In the genomic region with DNA sequence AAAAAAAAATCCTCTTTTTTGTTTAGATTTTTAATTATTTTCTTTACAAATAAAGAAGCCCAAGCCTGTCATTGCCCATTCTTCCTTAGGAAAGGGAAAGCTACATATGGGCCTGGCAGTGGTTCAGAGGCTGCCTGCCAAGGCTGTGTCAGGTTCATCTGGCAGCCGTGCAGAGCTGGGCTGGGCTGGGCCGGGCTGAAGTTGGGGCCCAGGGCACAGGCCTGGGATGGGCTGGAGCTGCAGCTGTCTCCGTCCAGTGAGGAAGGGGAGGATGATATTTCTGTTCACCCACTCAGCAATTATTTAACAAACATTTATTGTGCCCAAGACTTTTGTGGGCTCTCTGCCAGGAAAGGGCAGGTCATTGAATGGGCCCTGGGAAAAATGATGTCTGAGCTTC, we compare ENCODE assay signal across 12 cellular contexts. TPM values are rescaled to one million over a fixed set of nuclear protein-coding genes. Genes with fewer than 3 reads are reported as not detected.
DNase-seq lines count a peak whose midpoint lies in the region; ATAC-seq, FAIRE-seq and TF ChIP-seq lines count a peak whose summit lies in the region.
"Had no signal": no experiment of that assay in that cellular context is flagged by ENCODE, and none has a peak within 500 bp of the region (broad histone marks: within the 10 kb centered on the region; RNA-seq: fewer than 3 reads in every experiment).

No MANE protein-coding gene starts in this region.

- FAIRE-seq in HepG2 (lab: Jason Lieb, UNC): no peak
- FAIRE-seq: TTC549 had no signal

- BruUV-seq in HepG2 (replicated peaks; lab: Mats Ljungman, UMichigan): no TSS peak

- H3K79me2 ChIP-seq in HepG2 (ENCODE audit: insufficient read depth, low read length): no peaks in the 10 kb centered on the region

- H3K27me3 ChIP-seq in right lobe of liver (no peaks in the 10 kb centered on the region), HepG2 (ENCODE audit: control insufficient read depth in 1 of 2, insufficient read depth in 2 of 2, low read length in 2 of 2) (peaks cover 1 to 7% of the 10 kb centered on the region in 2 experiments; a peak in 2 of 5 replicates), dorsolateral prefrontal cortex (no peaks in the 10 kb centered on the region)
- H3K27me3 ChIP-seq: tibial nerve had no signal

- DNase-seq in right lobe of liver (peak; percentile 67 to 71 (median 68)), HepG2 (ENCODE audit: low spot score) (no peak), dorsolateral prefrontal cortex (peak; percentile 57 to 85 (median 72)), lung microvascular endothelial cell (ENCODE audit: low read depth in 2 of 2) (peak; percentile 40 to 82)
- no peak for DNase-seq in stimulated activated CD4-positive, alpha-beta T cell treated with anti-CD3 and anti-CD28 coated beads, Interleukin-2, amount 100 ng/mL, for 48 hours
- no peak for DNase-seq in stimulated activated CD8-positive, alpha-beta memory T cell treated with anti-CD3 and anti-CD28 coated beads, Interleukin-4, amount 100 ng/mL, for 48 hours
- DNase-seq: ACHN; effector CD8-positive, alpha-beta T cell had no signal

- ATAC-seq in right lobe of liver (peak; percentile 83 to 94 (median 90)), HepG2 (no peak), GM19467 (IDR thresholded peaks at IDR 0.05; ENCODE audit: unreplicated experiment) (no peak), HG02759 (IDR thresholded peaks at IDR 0.05; ENCODE audit: unreplicated experiment) (no peak)

- TF ChIP-seq CTCF in right lobe of liver (IDR thresholded peaks at IDR 0.05): no peak
- TF ChIP-seq CTCF in HepG2 (CRISPR knock-in tag; IDR thresholded peaks at IDR 0.05): no peak
- peak in 1 of 56 donors; percentile 15 for TF ChIP-seq CTCF in dorsolateral prefrontal cortex (IDR thresholded peaks at IDR 0.05 in 54 of 56, conservative IDR thresholded peaks at IDR 0.05 in 2 of 56; ENCODE audit: low read depth in 1 of 56, partially characterized antibody in 56 of 56)

- TF ChIP-seq RAD21 in HepG2 (CRISPR knock-in tag; IDR thresholded peaks at IDR 0.05): no peak

- no peaks in the 10 kb centered on the region for H4K20me1 ChIP-seq in HepG2 (ENCODE audit: insufficient read depth, low read length)

- H3K36me3 ChIP-seq in right lobe of liver (no peaks in the 10 kb centered on the region), HepG2 (replicated peaks in 1 of 2; ENCODE audit: control insufficient read depth in 1 of 2, insufficient read depth in 2 of 2, low read length in 2 of 2) (no peaks in the 10 kb centered on the region)
- H3K36me3 ChIP-seq: tibial nerve had no signal

- WGBS in right lobe of liver (ENCODE audit: insufficient coverage, low coverage, low lambda C conversion rate, missing lambda C conversion rate): 0% methylated on average over 3 of the region's 3 CpGs
- 3% methylated on average over 3 of the region's 3 CpGs for WGBS in HepG2 (ENCODE audit: low lambda C conversion rate)

- H3K4me3 ChIP-seq in right lobe of liver (no peak overlapping the region), HepG2 (replicated peaks in 1 of 3; ENCODE audit: insufficient read depth in 1 of 3, low read depth in 2 of 3, low read length in 3 of 3) (no peak overlapping the region), dorsolateral prefrontal cortex (peak overlapping the region in 10 of 59 donors; percentile 1 to 79 (median 8))
- H3K4me3 ChIP-seq: tibial nerve had no signal

- H3K4me1 ChIP-seq in right lobe of liver (no peaks in the 10 kb centered on the region), HepG2 (ENCODE audit: insufficient read depth, low read length) (no peaks in the 10 kb centered on the region)

- TF ChIP-seq POLR2A in right lobe of liver (IDR thresholded peaks at IDR 0.05) (no peak), HepG2 (IDR thresholded peaks at IDR 0.05; ENCODE audit: insufficient read depth in 1 of 2, low read depth in 2 of 2, low read length in 2 of 2) (no peak)

- intact Hi-C loops in right lobe of liver (cut with DNase I): no loop called here
- intact Hi-C loops in HepG2 (cut with micrococcal nuclease; ENCODE audit: unreplicated experiment): no loop called here
- intact Hi-C loops in dorsolateral prefrontal cortex (cut with DNase I): no loop called here

- H2AFZ ChIP-seq in HepG2 (ENCODE audit: low read length): no peak overlapping the region

- no peak overlapping the region for H3K9ac ChIP-seq in HepG2 (ENCODE audit: insufficient read depth, low read depth, low read length)

- H3K9me3 ChIP-seq in right lobe of liver (no peaks in the 10 kb centered on the region), HepG2 (ENCODE audit: low read length) (no peaks in the 10 kb centered on the region)
- H3K9me3 ChIP-seq: tibial nerve had no signal

- H3K4me2 ChIP-seq in HepG2 (ENCODE audit: low read depth, low read length): no peak overlapping the region

- H3K27ac ChIP-seq in right lobe of liver (no peak overlapping the region), HepG2 (ENCODE audit: extremely low read length, insufficient read depth, low read length) (no peak overlapping the region), dorsolateral prefrontal cortex (peak overlapping the region in 53 of 59 donors; percentile 1 to 99 (median 72))
- H3K27ac ChIP-seq: tibial nerve had no signal

- CTCF ChIA-PET in HepG2 (lab: Yijun Ruan, JAX; ENCODE audit: low intra/inter-chr PET ratio, low total read pairs): no interaction called here

- in situ Hi-C loops in HepG2 (cut with HindIII; ENCODE audit: extremely low pct_ligation_motif_present, low pct_unique_long_range_greater_than_20kb): loop anchor here (10.0 kb wide), 1 partner anchor 174 kb away; no protein-coding TSS in a partner anchor

- no peak for TF ChIP-seq EP300 in HepG2 (IDR thresholded peaks at IDR 0.05; ENCODE audit: low read depth in 2 of 2, low read length in 2 of 2)
- TF ChIP-seq EP300 in HepG2 (CRISPR knock-in tag; IDR thresholded peaks at IDR 0.05; ENCODE audit: borderline replicate concordance): no peak

- POLR2A ChIA-PET in HepG2 (lab: Yijun Ruan, JAX): no interaction called here

TF ChIP-seq in HepG2, 621 proteins besides CTCF, POLR2A, EP300 and RAD21 (continues in another document):
- no peak for TF ChIP-seq ZNF674 (CRISPR knock-in tag; IDR thresholded peaks at IDR 0.05; ENCODE audit: low read depth)

RNA-seq across cellular contexts. Expression of gene PRR5L, which starts 4.6 kb away (rescaled TPM):
- total RNA-seq in right lobe of liver: 1 to 10 TPM; 2.2 to 4.5 (median 2.3) TPM
- not detected in 2 replicates for total RNA-seq in HepG2 (2016; rRNA removed; fragmentation: Illumina TruSeq; extraction: Trizol)
- not detected in 2 replicates for total RNA-seq in HepG2 (2016; cell fraction: cytosol; rRNA removed; fragmentation: Illumina TruSeq; extraction: Trizol; ENCODE audit: low read depth)
- not detected in 2 replicates for total RNA-seq in HepG2 (2016; cell fraction: insoluble cytoplasmic fraction; rRNA removed; fragmentation: Illumina TruSeq; extraction: Trizol)
- not detected in 2 replicates for total RNA-seq in HepG2 (2016; cell fraction: membrane; rRNA removed; fragmentation: Illumina TruSeq; extraction: Trizol)
- total RNA-seq in HepG2 (2016; cell fraction: nucleus; rRNA removed; fragmentation: Illumina TruSeq; extraction: Trizol): not detected in 2 replicates
- polyA plus RNA-seq in HepG2 (2011; rRNA removed): 0.16 TPM in 1 of 2 replicates, not detected in the other
- 0.05 and 0.07 TPM in 2 replicates for polyA plus RNA-seq in HepG2 (2011; cell fraction: cytosol; rRNA removed)
- polyA plus RNA-seq in HepG2 (2011; cell fraction: nucleus; rRNA removed): 0.54 and 0.64 TPM in 2 replicates
- not detected in 2 replicates for polyA plus RNA-seq in HepG2 (2012)
- polyA plus RNA-seq in HepG2 (2016; cell fraction: cytosol; fragmentation: Illumina TruSeq; extraction: Trizol; ENCODE audit: low read depth): not detected in 2 replicates
- polyA plus RNA-seq in HepG2 (2016; cell fraction: insoluble cytoplasmic fraction; fragmentation: Illumina TruSeq; extraction: Trizol; ENCODE audit: low read depth): not detected in 2 replicates
- polyA plus RNA-seq in HepG2 (2016; cell fraction: membrane; fragmentation: Illumina TruSeq; extraction: Trizol; ENCODE audit: low read depth): not detected in 2 replicates
- polyA plus RNA-seq in HepG2 (2016; cell fraction: nucleus; fragmentation: Illumina TruSeq; extraction: Trizol; ENCODE audit: insufficient read depth, low read depth): not detected in 2 replicates
- 0.40 and 6.6 TPM in 2 replicates for polyA minus RNA-seq in HepG2 (2011; rRNA and poly(A)+ RNA removed; ENCODE audit: low replicate concordance)
- polyA minus RNA-seq in HepG2 (2011; cell fraction: cytosol; rRNA and poly(A)+ RNA removed): not detected in 2 replicates
- polyA minus RNA-seq in HepG2 (2011; cell fraction: nucleus; rRNA and poly(A)+ RNA removed): not detected in 2 replicates
- total RNA-seq in dorsolateral prefrontal cortex: 10 to 100 TPM in 104 of 120 experiments, 1 to 10 TPM in 16; 4.3 to 59.2 (median 18.4) TPM
- total RNA-seq in lung microvascular endothelial cell: 3.0 and 6.5 TPM in 2 replicates

RNA-seq across cellular contexts. Expression of gene COMMD9, which starts 11.4 kb away (rescaled TPM):
- total RNA-seq in right lobe of liver (10 to 100 TPM; 30.6 to 41.4 (median 34.6) TPM), HepG2 (2016; rRNA removed; fragmentation: Illumina TruSeq; extraction: Trizol) (76.7 and 103 TPM in 2 replicates), dorsolateral prefrontal cortex (100 to 1,000 TPM in 5 of 120 experiments, 10 to 100 TPM in 115; 43.1 to 107 (median 76.9) TPM), lung microvascular endothelial cell (12.5 and 17.0 TPM in 2 replicates)
- total RNA-seq in HepG2 (2016; cell fraction: cytosol; rRNA removed; fragmentation: Illumina TruSeq; extraction: Trizol; ENCODE audit: low read depth): 20.2 and 31.5 TPM in 2 replicates
- 74.2 and 108 TPM in 2 replicates for total RNA-seq in HepG2 (2016; cell fraction: insoluble cytoplasmic fraction; rRNA removed; fragmentation: Illumina TruSeq; extraction: Trizol)
- 50.6 and 58.1 TPM in 2 replicates for total RNA-seq in HepG2 (2016; cell fraction: membrane; rRNA removed; fragmentation: Illumina TruSeq; extraction: Trizol)
- total RNA-seq in HepG2 (2016; cell fraction: nucleus; rRNA removed; fragmentation: Illumina TruSeq; extraction: Trizol): 31.5 and 37.0 TPM in 2 replicates
- polyA plus RNA-seq in HepG2 (2011; rRNA removed): 43.6 and 47.3 TPM in 2 replicates
- polyA plus RNA-seq in HepG2 (2011; cell fraction: cytosol; rRNA removed): 31.6 and 41.1 TPM in 2 replicates
- 34.3 and 38.0 TPM in 2 replicates for polyA plus RNA-seq in HepG2 (2011; cell fraction: nucleus; rRNA removed)
- polyA plus RNA-seq in HepG2 (2012): 21.2 and 32.0 TPM in 2 replicates
- 37.1 and 37.2 TPM in 2 replicates for polyA plus RNA-seq in HepG2 (2016; cell fraction: cytosol; fragmentation: Illumina TruSeq; extraction: Trizol; ENCODE audit: low read depth)
- 119 and 125 TPM in 2 replicates for polyA plus RNA-seq in HepG2 (2016; cell fraction: insoluble cytoplasmic fraction; fragmentation: Illumina TruSeq; extraction: Trizol; ENCODE audit: low read depth)
- 40.9 and 54.7 TPM in 2 replicates for polyA plus RNA-seq in HepG2 (2016; cell fraction: membrane; fragmentation: Illumina TruSeq; extraction: Trizol; ENCODE audit: low read depth)
- 51.5 and 57.1 TPM in 2 replicates for polyA plus RNA-seq in HepG2 (2016; cell fraction: nucleus; fragmentation: Illumina TruSeq; extraction: Trizol; ENCODE audit: insufficient read depth, low read depth)
- polyA minus RNA-seq in HepG2 (2011; rRNA and poly(A)+ RNA removed; ENCODE audit: low replicate concordance): 48.6 and 163 TPM in 2 replicates
- 10.0 and 12.1 TPM in 2 replicates for polyA minus RNA-seq in HepG2 (2011; cell fraction: cytosol; rRNA and poly(A)+ RNA removed)
- 26.5 and 29.2 TPM in 2 replicates for polyA minus RNA-seq in HepG2 (2011; cell fraction: nucleus; rRNA and poly(A)+ RNA removed)

Comparison
In these comparisons a context has a peak if more than half of its experiments do, and no peak if none do; other contexts are left out.
1. ATAC-seq: peak in right lobe of liver (4 of 4); none in HepG2 (single experiment), GM19467 (single experiment) and HG02759 (single experiment).
2. DNase-seq: peak in right lobe of liver (3 of 3), dorsolateral prefrontal cortex (10 of 10) and lung microvascular endothelial cell (2 of 2); none in HepG2 (single experiment), stimulated activated CD4-positive, alpha-beta T cell treated with anti-CD3 and anti-CD28 coated beads, Interleukin-2, amount 100 ng/mL, for 48 hours (0 of 2) and stimulated activated CD8-positive, alpha-beta memory T cell treated with anti-CD3 and anti-CD28 coated beads, Interleukin-4, amount 100 ng/mL, for 48 hours (single experiment).
3. H3K27ac ChIP-seq: peak in dorsolateral prefrontal cortex (53 of 59); none in right lobe of liver (0 of 3) and HepG2 (single experiment).